13 cellular contexts compared by ENCODE assay signal in genomic region chr22:30829901-30830550, GRCh38.
A peak's percentile ranks its signal among the peaks of the same experiment; 100 is the strongest.
DNase-seq lines count a peak whose midpoint lies in the region; ATAC-seq and TF ChIP-seq lines count a peak whose summit lies in the region.
"Had no signal": no experiment of that assay in that cellular context is flagged by ENCODE, and none has a peak within 500 bp of the region (broad histone marks: within the 10 kb centered on the region; RNA-seq: fewer than 3 reads in every experiment).

No MANE protein-coding gene starts in this region.

- peaks cover 0 to 9% (median 3%) of the 10 kb centered on the region in 4 donors for H3K4me1 ChIP-seq in stomach
- H3K4me1 ChIP-seq: testis had no signal

- no peak for TF ChIP-seq POLR2A in stomach (IDR thresholded peaks at IDR 0.05)

- DNase-seq in H7 (peak; percentile 25), fibroblast of peridontal ligament (ENCODE audit: extremely low read depth) (peak; percentile 97), stomach (peak; percentile 19), retina (no peak)
- DNase-seq: activated CD4-positive, alpha-beta T cell treated with anti-CD3 and anti-CD28 coated beads, Interleukin-2, amount 10 ng/mL, durations not matched to agents 7 days and 5 days; amygdala; hippocampal formation; naive B cell; testis had no signal

- H3K36me3 ChIP-seq in H7 (replicated peaks; ENCODE audit: control insufficient read depth, insufficient read depth, low read length) (no peaks in the 10 kb centered on the region), stomach (no peaks in the 10 kb centered on the region)

- no peak for TF ChIP-seq EP300 in stomach (IDR thresholded peaks at IDR 0.05)

- intact Hi-C loops in stomach (cut with DNase I; ENCODE audit: low total_unique reads), result no loop called here

- no peak for TF ChIP-seq CTCF in stomach (IDR thresholded peaks at IDR 0.05)

- H3K9me3 ChIP-seq in stomach, result no peaks in the 10 kb centered on the region
- H3K9me3 ChIP-seq: testis had no signal

- no peak overlapping the region for H3K27ac ChIP-seq in stomach
- H3K27ac ChIP-seq: testis had no signal

- H3K4me3 ChIP-seq in H7 (ENCODE audit: insufficient read depth, low read depth, low read length) (no peak overlapping the region), stomach (no peak overlapping the region)
- H3K4me3 ChIP-seq: testis had no signal

- no peaks in the 10 kb centered on the region for H3K27me3 ChIP-seq in H7 (ENCODE audit: control insufficient read depth, insufficient read depth, low read length)
- peaks cover 0 to 15% (median 0%) of the 10 kb centered on the region in 3 donors for H3K27me3 ChIP-seq in stomach
- H3K27me3 ChIP-seq: testis had no signal

- ATAC-seq in SK-N-SH treated with all-trans-retinoic acid at 6 μM for 48 hours, result peak; percentile 93
- no peak for ATAC-seq in GM19023 (IDR thresholded peaks at IDR 0.05; ENCODE audit: unreplicated experiment)
- ATAC-seq in GM18502 (IDR thresholded peaks at IDR 0.05; ENCODE audit: poor library complexity, unreplicated experiment), result no peak
- no peak for ATAC-seq in HG03432 (IDR thresholded peaks at IDR 0.05; ENCODE audit: unreplicated experiment)

- 77 to 85% (median 78%) methylated on average over 12 of the region's 12 CpGs for whole genome bisulfite sequencing in stomach, 5 donors

TF ChIP-seq in SK-N-SH treated with all-trans-retinoic acid at 6 μM for 48 hours, 23 proteins besides CTCF, POLR2A, EP300 and RAD21:
- TF ChIP-seq TCF4 (CRISPR knock-in tag; IDR thresholded peaks at IDR 0.05; ENCODE audit: borderline replicate concordance) (no peak), CSDC2 (CRISPR knock-in tag; IDR thresholded peaks at IDR 0.05) (no peak)
